Comparison of ENCODE assay signal across 1 cellular context in the genomic region with DNA sequence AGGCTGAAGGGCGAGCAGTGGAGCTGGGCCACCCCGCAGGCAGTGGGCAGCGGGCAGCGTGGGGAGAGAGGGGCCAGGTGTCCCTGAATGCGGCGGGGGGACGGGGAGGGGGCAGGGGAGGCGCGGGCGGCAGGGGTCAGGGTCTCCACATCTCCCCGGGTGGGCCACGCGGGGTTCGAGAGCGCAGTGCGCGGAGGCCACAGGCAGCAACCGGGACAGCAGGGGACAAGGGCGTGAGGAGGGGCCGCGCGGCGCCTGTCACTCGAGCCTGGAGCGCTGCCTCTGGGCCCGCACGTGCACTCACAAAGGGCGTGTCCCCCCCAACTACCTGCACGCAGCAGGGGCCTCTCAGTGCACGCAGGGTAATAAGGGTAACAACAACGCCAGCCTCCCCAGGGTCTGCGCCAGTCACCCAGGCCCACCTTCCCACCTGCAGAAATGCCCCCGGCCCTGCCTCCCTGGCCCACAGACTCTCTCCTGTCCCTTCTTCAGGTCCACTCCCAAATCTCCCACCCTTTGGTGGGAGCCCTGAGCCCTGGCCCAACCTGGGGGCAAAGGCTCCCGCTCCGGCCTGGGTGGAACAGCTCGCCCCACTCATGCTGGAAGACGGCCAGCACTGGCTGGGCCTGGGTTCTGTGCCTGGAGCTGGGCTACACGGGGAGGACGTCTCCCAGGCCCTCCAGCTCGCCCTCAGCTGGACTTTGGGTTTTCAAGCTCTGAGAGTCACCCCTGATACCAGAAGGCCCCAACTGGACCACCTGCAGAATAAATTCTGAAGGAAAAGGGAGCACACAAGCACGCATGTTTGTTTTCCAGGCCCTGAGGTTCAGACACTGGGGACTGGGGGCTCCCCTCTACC.
TF ChIP-seq lines count a peak whose summit lies in the region.

No MANE protein-coding gene starts in this region.

TF ChIP-seq in endothelial cell of umbilical vein, 7 proteins besides CTCF, POLR2A, EP300 and RAD21:
- TF ChIP-seq GATA2 (IDR thresholded peaks at IDR 0.05; ENCODE audit: insufficient read depth, insufficient read length, low read depth, low read length) (no peak), FOS (IDR thresholded peaks at IDR 0.05; ENCODE audit: borderline replicate concordance, insufficient read depth, low read length) (no peak), EZH2 (IDR thresholded peaks at IDR 0.05; ENCODE audit: borderline replicate concordance, low read depth, low read length, severe bottlenecking) (no peak), MYC (IDR thresholded peaks at IDR 0.05; ENCODE audit: low read depth, low read length) (no peak), JUN (IDR thresholded peaks at IDR 0.05; ENCODE audit: borderline replicate concordance, insufficient read depth, insufficient read length, low read depth) (no peak), POLR2AphosphoS5 (IDR thresholded peaks at IDR 0.05; ENCODE audit: insufficient read depth, low read depth, low read length) (no peak)
- TF ChIP-seq, protein P1, sequence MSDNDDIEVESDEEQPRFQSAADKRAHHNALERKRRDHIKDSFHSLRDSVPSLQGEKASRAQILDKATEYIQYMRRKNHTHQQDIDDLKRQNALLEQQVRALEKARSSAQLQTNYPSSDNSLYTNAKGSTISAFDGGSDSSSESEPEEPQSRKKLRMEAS (IDR thresholded peaks at IDR 0.05; ENCODE audit: insufficient read depth, insufficient read length), result no peak
